Comparison of ENCODE assay signal across 1 cellular context in the genomic region with DNA sequence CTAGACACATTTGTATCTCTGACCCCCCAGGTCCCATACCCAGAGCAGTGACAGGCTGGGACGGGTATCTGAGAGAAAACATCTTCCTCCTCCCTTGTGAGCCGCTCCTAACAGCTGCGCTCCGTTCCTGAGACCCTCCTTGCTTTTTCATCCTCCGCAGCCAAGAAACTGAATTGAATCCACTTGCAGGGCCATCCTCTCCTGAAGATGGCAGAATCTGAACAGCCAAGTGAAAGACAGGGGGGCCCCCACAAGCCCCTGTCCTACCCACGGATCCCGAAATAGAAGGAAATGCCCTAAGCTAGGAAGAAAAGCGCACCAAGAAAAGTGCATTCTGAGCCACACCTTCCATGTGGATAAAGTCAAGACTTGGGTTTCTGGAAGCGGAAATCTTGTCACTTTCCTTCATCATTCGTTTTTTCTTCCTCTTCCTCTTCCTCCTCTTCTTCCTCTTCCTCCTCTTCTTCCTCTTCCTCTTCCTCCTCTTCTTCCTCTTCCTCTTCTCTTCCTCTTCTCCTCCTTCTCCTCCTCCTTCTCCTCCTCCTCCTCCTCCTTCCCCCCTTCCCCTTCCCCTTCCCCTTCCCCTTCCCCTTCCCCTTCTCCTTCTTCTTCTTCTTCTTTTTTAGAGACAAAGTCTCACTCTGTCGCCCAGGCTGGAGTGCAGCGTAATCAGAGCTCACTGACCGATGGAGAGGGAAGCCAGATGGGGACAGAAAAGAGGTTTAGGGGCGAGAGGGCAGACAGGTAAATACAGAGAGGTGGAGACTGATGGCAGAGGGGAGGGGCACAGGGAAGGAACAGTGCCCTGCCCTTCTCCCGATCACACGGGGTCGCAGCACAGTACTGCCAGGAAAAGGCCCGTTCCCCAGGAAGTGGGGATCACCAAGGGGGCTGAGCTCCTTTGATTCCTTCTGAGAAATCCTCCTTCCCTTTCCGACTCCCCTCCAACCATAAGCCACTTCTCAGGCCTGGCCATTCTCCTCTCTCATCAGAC.
TF ChIP-seq lines count a peak whose summit lies in the region.

No MANE protein-coding gene starts in this region.

TF ChIP-seq in SK-N-SH treated with all-trans-retinoic acid at 6 μM for 48 hours, 23 proteins besides CTCF, POLR2A, EP300 and RAD21 (continued from another document):
- TF ChIP-seq, protein P1, sequence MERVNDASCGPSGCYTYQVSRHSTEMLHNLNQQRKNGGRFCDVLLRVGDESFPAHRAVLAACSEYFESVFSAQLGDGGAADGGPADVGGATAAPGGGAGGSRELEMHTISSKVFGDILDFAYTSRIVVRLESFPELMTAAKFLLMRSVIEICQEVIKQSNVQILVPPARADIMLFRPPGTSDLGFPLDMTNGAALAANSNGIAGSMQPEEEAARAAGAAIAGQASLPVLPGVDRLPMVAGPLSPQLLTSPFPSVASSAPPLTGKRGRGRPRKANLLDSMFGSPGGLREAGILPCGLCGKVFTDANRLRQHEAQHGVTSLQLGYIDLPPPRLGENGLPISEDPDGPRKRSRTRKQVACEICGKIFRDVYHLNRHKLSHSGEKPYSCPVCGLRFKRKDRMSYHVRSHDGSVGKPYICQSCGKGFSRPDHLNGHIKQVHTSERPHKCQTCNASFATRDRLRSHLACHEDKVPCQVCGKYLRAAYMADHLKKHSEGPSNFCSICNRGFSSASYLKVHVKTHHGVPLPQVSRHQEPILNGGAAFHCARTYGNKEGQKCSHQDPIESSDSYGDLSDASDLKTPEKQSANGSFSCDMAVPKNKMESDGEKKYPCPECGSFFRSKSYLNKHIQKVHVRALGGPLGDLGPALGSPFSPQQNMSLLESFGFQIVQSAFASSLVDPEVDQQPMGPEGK (CRISPR knock-in tag; IDR thresholded peaks at IDR 0.05; ENCODE audit: borderline replicate concordance), result no peak
TF ChIP-seq in SK-N-SH treated with all-trans-retinoic acid at 6 μM for 48 hours: peak in this region for 0.
